Comparison of ENCODE assay signal across 18 cellular contexts in the genomic region with DNA sequence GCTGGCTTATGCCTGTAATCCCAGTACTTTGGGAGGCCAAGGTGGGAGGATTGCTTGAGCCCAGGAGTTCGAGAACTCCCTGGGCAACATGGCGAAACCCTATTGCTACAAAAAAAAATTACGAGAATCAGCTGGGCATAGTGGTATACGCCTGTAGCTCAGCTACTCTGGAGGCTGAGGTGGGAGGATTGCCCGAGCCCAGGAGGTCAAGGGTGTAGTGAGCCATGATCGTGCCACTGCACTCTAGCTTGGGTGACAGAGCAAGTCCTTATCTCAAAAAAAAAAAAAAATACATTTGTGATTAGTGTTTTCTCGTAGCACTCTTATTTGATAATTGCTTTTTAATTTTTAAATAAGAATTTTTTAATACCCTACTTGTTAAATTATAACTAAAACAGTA. TPM values are rescaled to one million over a fixed set of nuclear protein-coding genes. Genes with fewer than 3 reads are reported as not detected.
DNase-seq lines count a peak whose midpoint lies in the region; ATAC-seq, FAIRE-seq and TF ChIP-seq lines count a peak whose summit lies in the region.
"Had no signal": no experiment of that assay in that cellular context is flagged by ENCODE, and none has a peak within 500 bp of the region (broad histone marks: within the 10 kb centered on the region; RNA-seq: fewer than 3 reads in every experiment).

No MANE protein-coding gene starts in this region.

- no peak for TF ChIP-seq CTCF in 22Rv1 (IDR thresholded peaks at IDR 0.05)
- no peak for TF ChIP-seq CTCF in dorsolateral prefrontal cortex (IDR thresholded peaks at IDR 0.05 in 54 of 56, conservative IDR thresholded peaks at IDR 0.05 in 2 of 56; ENCODE audit: low read depth in 1 of 56, partially characterized antibody in 56 of 56)

- no peak for FAIRE-seq in GM12892 (lab: Jason Lieb, UNC)
- FAIRE-seq: H1 had no signal

- H3K9me3 ChIP-seq in CD8-positive, alpha-beta memory T cell (ENCODE audit: low read length), result no peaks in the 10 kb centered on the region
- H3K9me3 ChIP-seq: upper lobe of left lung had no signal

- CTCF ChIA-PET in CD8-positive, alpha-beta memory T cell (lab: Charles Lee), result no interaction called here

- H3K4me3 Mint-ChIP-seq in CD8-positive, alpha-beta memory T cell, result peak overlapping the region in 1 of 7 donors; percentile 4
- H3K4me3 Mint-ChIP-seq: activated naive CD8-positive, alpha-beta T cell treated with anti-CD3 and anti-CD28 coated beads, Interleukin-2, amount 10 ng/mL, durations not matched to agents 7 days and 5 days; activated T-cell treated with anti-CD3 and anti-CD28 coated beads, Interleukin-2, amount 50 U/mL, for 4 hours; stimulated activated naive B cell treated with anti-CD40 and anti-IgM and Interleukin-4, amounts not matched to agents 10 μg/mL and 1 μg/mL and 100 μg/mL, for 72 hours had no signal

- H3K27ac ChIP-seq in 22Rv1 (peak overlapping the region; percentile 57), dorsolateral prefrontal cortex (peak overlapping the region in 16 of 59 donors; percentile 0 to 64 (median 8))
- H3K27ac ChIP-seq in CD8-positive, alpha-beta memory T cell (ENCODE audit: low read depth, low read length), result no peak overlapping the region
- H3K27ac ChIP-seq: RWPE1 had no signal

- POLR2A ChIA-PET in CD8-positive, alpha-beta memory T cell (lab: Charles Lee), result no interaction called here

- no peaks in the 10 kb centered on the region for H3K27me3 ChIP-seq in CD8-positive, alpha-beta memory T cell (ENCODE audit: insufficient read depth, low read length, poor library complexity, severe bottlenecking)
- H3K27me3 ChIP-seq in dorsolateral prefrontal cortex, result no peaks in the 10 kb centered on the region
- H3K27me3 ChIP-seq: upper lobe of left lung had no signal

- DNase-seq in CD8-positive, alpha-beta memory T cell, result no peak
- DNase-seq in erythroblast (lab: John Stamatoyannopoulos, UW) (peak; percentile 28 to 45), sciatic nerve (ENCODE audit: low spot score) (no peak), GM12892 (ENCODE audit: insufficient read length) (no peak), dorsolateral prefrontal cortex (no peak), NCI-H2196 (lab: John Stamatoyannopoulos, UW; ENCODE audit: unreplicated experiment) (no peak), NAMALWA (ENCODE audit: low spot score) (no peak)
- DNase-seq: activated CD4-positive, alpha-beta T cell treated with anti-CD3 and anti-CD28 coated beads, Interleukin-2, amount 50 U/mL, for 48 hours; activated naive CD8-positive, alpha-beta T cell treated with anti-CD3 and anti-CD28 coated beads, Interleukin-2, amount 10 ng/mL, durations not matched to agents 7 days and 5 days; activated T-cell treated with anti-CD3 and anti-CD28 coated beads, Interleukin-2, amount 50 U/mL, for 4 hours; glutamatergic neuron; posterior cingulate gyrus; stimulated activated naive B cell treated with anti-CD40 and anti-IgM and Interleukin-4, amounts not matched to agents 10 μg/mL and 1 μg/mL and 100 μg/mL, for 72 hours; T-helper 1 cell had no signal

- no peaks in the 10 kb centered on the region for H3K9me3 Mint-ChIP-seq in CD8-positive, alpha-beta memory T cell
- H3K9me3 Mint-ChIP-seq: activated naive CD8-positive, alpha-beta T cell treated with anti-CD3 and anti-CD28 coated beads, Interleukin-2, amount 10 ng/mL, durations not matched to agents 7 days and 5 days; activated T-cell treated with anti-CD3 and anti-CD28 coated beads, Interleukin-2, amount 50 U/mL, for 4 hours had no signal

- H3K36me3 Mint-ChIP-seq in CD8-positive, alpha-beta memory T cell, result peaks cover 0 to 21% (median 6%) of the 10 kb centered on the region in 3 donors

- H3K27ac Mint-ChIP-seq in CD8-positive, alpha-beta memory T cell, result peak overlapping the region in 5 of 8 donors; percentile 28 to 43 (median 37)
- H3K27ac Mint-ChIP-seq: activated naive CD8-positive, alpha-beta T cell treated with anti-CD3 and anti-CD28 coated beads, Interleukin-2, amount 10 ng/mL, durations not matched to agents 7 days and 5 days; stimulated activated naive B cell treated with anti-CD40 and anti-IgM and Interleukin-4, amounts not matched to agents 10 μg/mL and 1 μg/mL and 100 μg/mL, for 72 hours had no signal

- H3K27me3 Mint-ChIP-seq in CD8-positive, alpha-beta memory T cell, result no peaks in the 10 kb centered on the region
- H3K27me3 Mint-ChIP-seq: activated naive CD8-positive, alpha-beta T cell treated with anti-CD3 and anti-CD28 coated beads, Interleukin-2, amount 10 ng/mL, durations not matched to agents 7 days and 5 days; stimulated activated naive B cell treated with anti-CD40 and anti-IgM and Interleukin-4, amounts not matched to agents 10 μg/mL and 1 μg/mL and 100 μg/mL, for 72 hours had no signal

- intact Hi-C loops in sciatic nerve (cut with DNase I) (no loop called here), dorsolateral prefrontal cortex (cut with DNase I) (no loop called here)

- peak; percentile 33 for ATAC-seq in sciatic nerve
- ATAC-seq: activated T-cell treated with anti-CD3 and anti-CD28 coated beads, Interleukin-2, amount 50 U/mL, for 4 hours; stimulated activated naive B cell treated with anti-CD40 and anti-IgM and Interleukin-4, amounts not matched to agents 10 μg/mL and 1 μg/mL and 100 μg/mL, for 72 hours had no signal

- no peaks in the 10 kb centered on the region for H3K36me3 ChIP-seq in CD8-positive, alpha-beta memory T cell (ENCODE audit: insufficient read depth, low read length)
- H3K36me3 ChIP-seq: upper lobe of left lung had no signal

- peaks cover 79 to 97% (median 92%) of the 10 kb centered on the region in 3 donors for H3K4me1 Mint-ChIP-seq in CD8-positive, alpha-beta memory T cell

- TF ChIP-seq POLR2A in erythroblast (IDR thresholded peaks at IDR 0.05; ENCODE audit: low read length) (no peak), GM12892 (IDR thresholded peaks at IDR 0.05; ENCODE audit: low read depth, low read length) (no peak)

- H3K4me1 ChIP-seq in CD8-positive, alpha-beta memory T cell (ENCODE audit: insufficient read depth, low read length), result peaks cover 65% of the 10 kb centered on the region

- H3K4me3 ChIP-seq in CD8-positive, alpha-beta memory T cell (ENCODE audit: low read length), result no peak overlapping the region
- no peak overlapping the region for H3K4me3 ChIP-seq in dorsolateral prefrontal cortex
- H3K4me3 ChIP-seq: upper lobe of left lung had no signal

RNA-seq across cellular contexts. Expression of a gene that starts 18.4 kb away (rescaled TPM):
- total RNA-seq in CD8-positive, alpha-beta memory T cell, result 10 to 100 TPM; 62.2 to 69.3 TPM
- 18.5 TPM for polyA plus RNA-seq in CD8-positive, alpha-beta memory T cell
- 65.0 TPM for total RNA-seq in sciatic nerve
- 25.8 TPM for polyA plus RNA-seq in GM12892 (2012; ENCODE audit: missing spikeins)
- 10 to 100 TPM; 33.8 to 90.3 (median 60.4) TPM for total RNA-seq in dorsolateral prefrontal cortex

RNA-seq across cellular contexts. Expression of a gene that starts 51.0 kb away (rescaled TPM):
- total RNA-seq in CD8-positive, alpha-beta memory T cell, result under 1 TPM; 0.82 to 0.94 TPM
- 2.0 TPM for polyA plus RNA-seq in CD8-positive, alpha-beta memory T cell
- 10.4 TPM for total RNA-seq in sciatic nerve
- polyA plus RNA-seq in GM12892 (2012; ENCODE audit: missing spikeins), result 2.2 TPM
- 10 to 100 TPM in 2 of 120 experiments, 1 to 10 TPM in 118; 2.2 to 11.8 (median 6.6) TPM for total RNA-seq in dorsolateral prefrontal cortex

Comparison
In these comparisons a context has a peak if more than half of its experiments do, and no peak if none do; other contexts are left out.
1. DNase-seq: peak in erythroblast (2 of 2); none in CD8-positive, alpha-beta memory T cell (0 of 5), sciatic nerve (single experiment), GM12892 (single experiment), dorsolateral prefrontal cortex (0 of 10), NCI-H2196 (single experiment) and NAMALWA (single experiment).